1 cellular context compared by ENCODE assay signal in the genomic region with DNA sequence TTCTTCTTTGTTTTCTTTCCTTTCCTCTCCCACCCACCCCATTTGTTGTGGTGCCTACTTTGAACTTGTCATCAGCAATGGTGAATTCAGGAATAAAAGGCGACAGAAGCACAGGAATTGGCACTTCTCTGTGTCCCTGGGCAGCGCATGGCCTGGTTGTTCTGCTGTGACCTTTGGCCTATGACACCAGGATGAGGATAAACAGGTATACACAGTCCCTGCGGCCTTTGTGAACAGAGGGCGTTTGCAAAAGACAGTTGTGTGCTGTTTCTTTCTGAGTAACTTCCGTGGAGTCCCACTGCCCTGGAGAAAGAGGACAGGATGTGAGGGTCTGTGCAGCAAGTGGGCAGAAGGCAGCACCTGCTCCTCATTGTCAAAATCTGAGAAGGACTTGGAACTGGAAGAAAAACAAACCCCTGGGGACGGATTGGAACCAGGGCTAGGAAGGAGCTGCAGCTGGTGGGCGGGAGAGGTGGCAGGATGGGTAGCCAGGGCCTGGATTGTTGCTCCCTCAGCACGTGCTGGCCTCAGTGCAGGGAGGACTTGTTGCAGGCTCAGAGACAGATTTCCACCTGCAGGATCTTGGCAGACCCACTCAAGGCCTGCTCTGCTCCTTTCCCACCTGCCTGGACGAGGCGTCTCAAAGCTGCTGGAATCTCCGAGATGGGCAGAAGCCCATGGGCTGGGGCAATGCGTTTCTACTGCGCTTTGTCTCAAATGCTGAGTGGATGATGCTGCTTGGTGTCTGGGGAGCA.
A peak's percentile ranks its signal among the peaks of the same experiment; 100 is the strongest.
TF ChIP-seq lines count a peak whose summit lies in the region.

No MANE protein-coding gene starts in this region.

TF ChIP-seq in HepG2, 621 proteins besides CTCF, POLR2A, EP300 and RAD21 (continued from another document):
- TF ChIP-seq CREB1 (IDR thresholded peaks at IDR 0.05), result no peak
- no peak for TF ChIP-seq CREB1 (CRISPR knock-in tag; IDR thresholded peaks at IDR 0.05)
- TF ChIP-seq ZNF292 (CRISPR knock-in tag; IDR thresholded peaks at IDR 0.05; ENCODE audit: borderline replicate concordance, low read depth), result peak; percentile 44; the same call in 1 of the 2 replicates
TF ChIP-seq in HepG2: peak in this region for 25.
